In genomic region chr13:59680429-59681024, GRCh38 we compare ENCODE assay signal across 8 cellular contexts.
A peak's percentile ranks its signal among the peaks of the same experiment; 100 is the strongest.
DNase-seq lines count a peak whose midpoint lies in the region; ATAC-seq lines count a peak whose summit lies in the region.
"Had no signal": no experiment of that assay in that cellular context is flagged by ENCODE, and none has a peak within 500 bp of the region (broad histone marks: within the 10 kb centered on the region; RNA-seq: fewer than 3 reads in every experiment).

No MANE protein-coding gene starts in this region.

- no peaks in the 10 kb centered on the region for H3K27me3 Mint-ChIP-seq in activated naive CD8-positive, alpha-beta T cell treated with anti-CD3 and anti-CD28 coated beads for 36 hours
- H3K27me3 Mint-ChIP-seq: activated B cell treated with CpG ODN at 0.5 μM for 24 hours had no signal

- DNase-seq in KBM-7 (peak; percentile 50), amniotic epithelial cell (ENCODE audit: low read depth) (peak; percentile 15), lung microvascular endothelial cell (ENCODE audit: low read depth in 2 of 2) (peak; percentile 45 to 55), C1 segment of cervical spinal cord (lab: John Stamatoyannopoulos, UW) (no peak), NCI-H1930 (lab: John Stamatoyannopoulos, UW) (no peak)
- DNase-seq in activated naive CD8-positive, alpha-beta T cell treated with anti-CD3 and anti-CD28 coated beads for 36 hours: no peak
- DNase-seq: activated B cell treated with CpG ODN at 0.5 μM for 24 hours had no signal

- in situ Hi-C loops in KBM-7 (cut with MboI; ENCODE audit: low pct_unique_long_range_greater_than_20kb, low sequenced_read_pairs): no loop called here

- no peaks in the 10 kb centered on the region for H3K9me3 Mint-ChIP-seq in activated naive CD8-positive, alpha-beta T cell treated with anti-CD3 and anti-CD28 coated beads for 36 hours
- H3K9me3 Mint-ChIP-seq: activated B cell treated with CpG ODN at 0.5 μM for 24 hours had no signal

- peak; percentile 64 for ATAC-seq in GM18498 (IDR thresholded peaks at IDR 0.05; ENCODE audit: unreplicated experiment)

- H3K27ac Mint-ChIP-seq in activated naive CD8-positive, alpha-beta T cell treated with anti-CD3 and anti-CD28 coated beads for 36 hours: no peak overlapping the region
- H3K27ac Mint-ChIP-seq: activated B cell treated with CpG ODN at 0.5 μM for 24 hours had no signal

- H3K36me3 Mint-ChIP-seq in activated naive CD8-positive, alpha-beta T cell treated with anti-CD3 and anti-CD28 coated beads for 36 hours: no peaks in the 10 kb centered on the region

- H3K4me3 Mint-ChIP-seq in activated naive CD8-positive, alpha-beta T cell treated with anti-CD3 and anti-CD28 coated beads for 36 hours: no peak overlapping the region
- H3K4me3 Mint-ChIP-seq: activated B cell treated with CpG ODN at 0.5 μM for 24 hours had no signal

- H3K4me1 Mint-ChIP-seq in activated naive CD8-positive, alpha-beta T cell treated with anti-CD3 and anti-CD28 coated beads for 36 hours: peaks cover 4% of the 10 kb centered on the region
- H3K4me1 Mint-ChIP-seq: activated B cell treated with CpG ODN at 0.5 μM for 24 hours had no signal

Comparison
In these comparisons a context has a peak if more than half of its experiments do, and no peak if none do; other contexts are left out.
1. DNase-seq: peak in KBM-7 (single experiment), amniotic epithelial cell (single experiment) and lung microvascular endothelial cell (2 of 2); none in C1 segment of cervical spinal cord (0 of 14), NCI-H1930 (0 of 2) and activated naive CD8-positive, alpha-beta T cell treated with anti-CD3 and anti-CD28 coated beads for 36 hours (single experiment).